Comparison of ENCODE assay signal across 21 cellular contexts in genomic region chr10:63382066-63382465, GRCh38.
DNase-seq lines count a peak whose midpoint lies in the region; ATAC-seq, FAIRE-seq and TF ChIP-seq lines count a peak whose summit lies in the region.
"Had no signal": no experiment of that assay in that cellular context is flagged by ENCODE, and none has a peak within 500 bp of the region (broad histone marks: within the 10 kb centered on the region; RNA-seq: fewer than 3 reads in every experiment).

No MANE protein-coding gene starts in this region.

- DNase-seq in AG10803 (ENCODE audit: low read depth) (peak; percentile 56), K562 (ENCODE audit: extremely low read depth in 1 of 4, low spot score in 3 of 4) (no peak), fibroblast of peridontal ligament (ENCODE audit: extremely low read depth) (peak; percentile 23), SHP77 treated with DMSO at 0.1 percent for 48 hours (lab: John Stamatoyannopoulos, UW) (no peak)
- DNase-seq in effector memory CD4-positive, alpha-beta T cell, result no peak
- DNase-seq: 8988T; Caco-2; CD4-positive, CD25-positive, alpha-beta regulatory T cell; CD8-positive, alpha-beta T cell; DMS153; DND-41; GOT3; HFFc6 had no signal

- in situ Hi-C loops in K562 (cut with MboI), result no loop called here

- intact Hi-C loops in K562 (cut with micrococcal nuclease), result no loop called here

- WGBS in K562 (ENCODE audit: insufficient coverage, low coverage, missing lambda C conversion rate), result 67% methylated on average over 4 of the region's 4 CpGs

- no peak overlapping the region for H3K4me2 ChIP-seq in K562 (ENCODE audit: insufficient read depth, low read length)
- H3K4me2 ChIP-seq: A549, BLaER1 had no signal

- H3K27ac ChIP-seq in K562 (ENCODE audit: extremely low read depth, low read depth, low read length), result no peak overlapping the region
- H3K27ac ChIP-seq in effector memory CD4-positive, alpha-beta T cell (ENCODE audit: insufficient read depth, low read length, poor library complexity, severe bottlenecking), result no peak overlapping the region
- H3K27ac ChIP-seq: A549, BLaER1, C4-2B had no signal

- H3K9me1 ChIP-seq in K562 (ENCODE audit: control insufficient read depth, insufficient read depth, low read length), result no peaks in the 10 kb centered on the region

- peaks cover 0 to 7% of the 10 kb centered on the region in 2 experiments; a peak in 3 of 5 replicates for H3K4me1 ChIP-seq in K562 (replicated peaks in 1 of 2; ENCODE audit: control insufficient read depth in 2 of 2, insufficient read depth in 2 of 2, low read length in 2 of 2)
- no peaks in the 10 kb centered on the region for H3K4me1 ChIP-seq in effector memory CD4-positive, alpha-beta T cell (ENCODE audit: control insufficient read depth, insufficient read depth, low read length, poor library complexity, severe bottlenecking)
- H3K4me1 ChIP-seq: Caco-2 had no signal

- H4K20me1 ChIP-seq in K562 (replicated peaks; ENCODE audit: control insufficient read depth, insufficient read depth, low read length), result no peaks in the 10 kb centered on the region; the same call in 1 of the 2 replicates

- POLR2A ChIA-PET in K562 (lab: Yijun Ruan, JAX), result no interaction called here

- CTCF ChIA-PET in K562 (lab: Yijun Ruan, JAX; ENCODE audit: low intra/inter-chr PET ratio), result no interaction called here

- no peak overlapping the region for H3K9ac ChIP-seq in K562 (ENCODE audit: insufficient read depth in 1 of 2, low read depth in 2 of 2, low read length in 2 of 2)
- H3K9ac ChIP-seq: BLaER1 had no signal

- no peak overlapping the region for H2AFZ ChIP-seq in K562 (ENCODE audit: low read depth, low read length)

- no peaks in the 10 kb centered on the region for H3K9me3 ChIP-seq in K562 (replicated peaks; ENCODE audit: control insufficient read depth, insufficient read depth, low read depth, low read length)
- no peaks in the 10 kb centered on the region for H3K9me3 ChIP-seq in effector memory CD4-positive, alpha-beta T cell (ENCODE audit: control insufficient read depth, low read length)
- H3K9me3 ChIP-seq: A549, Caco-2, HAP-1 had no signal

- ATAC-seq in K562, result peak; percentile 18; the same call in 1 of the 3 replicates
- no peak for ATAC-seq in HG02759 (IDR thresholded peaks at IDR 0.05; ENCODE audit: unreplicated experiment)
- ATAC-seq: A549; CD8-positive, alpha-beta T cell had no signal

- no TSS peak for BruUV-seq in K562 (replicated peaks; lab: Mats Ljungman, UMichigan)

- TF ChIP-seq POLR2A in K562 (conservative IDR thresholded peaks at IDR 0.05), result no peak

- H3K79me2 ChIP-seq in K562 (ENCODE audit: control insufficient read depth, insufficient read depth, low read length), result peaks cover 47% of the 10 kb centered on the region

- FAIRE-seq in K562 (lab: Jason Lieb, UNC), result no peak
- FAIRE-seq: G401.6, GM12892, H54 had no signal

- TF ChIP-seq EP300 in K562 (IDR thresholded peaks at IDR 0.05; ENCODE audit: low read length), result no peak

- H3K4me3 ChIP-seq in AG10803 (ENCODE audit: low read length), result no peak overlapping the region
- no peak overlapping the region for H3K4me3 ChIP-seq in K562
- H3K4me3 ChIP-seq in effector memory CD4-positive, alpha-beta T cell (ENCODE audit: insufficient read depth, low read depth, low read length, poor library complexity, severe bottlenecking), result no peak overlapping the region
- H3K4me3 ChIP-seq: A549, BLaER1, HAP-1 had no signal

- TF ChIP-seq CTCF in AG10803 (conservative IDR thresholded peaks at IDR 0.05; ENCODE audit: low read length) (no peak), K562 (IDR thresholded peaks at IDR 0.05 in 2 of 3, conservative IDR thresholded peaks at IDR 0.05 in 1 of 3; ENCODE audit: insufficient read depth in 2 of 3, low read depth in 1 of 3, low read length in 3 of 3) (no peak)

- H3K36me3 ChIP-seq in K562 (ENCODE audit: control insufficient read depth, insufficient read depth, low read length), result peaks cover 6% of the 10 kb centered on the region; the same call in 2 of the 3 replicates
- H3K36me3 ChIP-seq in effector memory CD4-positive, alpha-beta T cell (ENCODE audit: control insufficient read depth, insufficient read depth, low read length), result no peaks in the 10 kb centered on the region
- H3K36me3 ChIP-seq: HAP-1 had no signal

- H3K27me3 ChIP-seq in K562 (ENCODE audit: control insufficient read depth in 2 of 2, insufficient read depth in 2 of 2, low read length in 2 of 2), result no peaks in the 10 kb centered on the region
- H3K27me3 ChIP-seq in effector memory CD4-positive, alpha-beta T cell (replicated peaks; ENCODE audit: control insufficient read depth, insufficient read depth, low read length, poor library complexity, severe bottlenecking), result no peaks in the 10 kb centered on the region
- H3K27me3 ChIP-seq: BLaER1 had no signal

- TF ChIP-seq RAD21 in K562 (CRISPR knock-in tag; conservative IDR thresholded peaks at IDR 0.05 in 1 of 2, IDR thresholded peaks at IDR 0.05 in 1 of 2), result no peak

TF ChIP-seq in K562, 482 proteins besides CTCF, POLR2A, EP300 and RAD21:
- TF ChIP-seq HSF4 (CRISPR knock-in tag; IDR thresholded peaks at IDR 0.05; ENCODE audit: borderline replicate concordance), result no peak
- TF ChIP-seq CBFA2T3 (IDR thresholded peaks at IDR 0.05), result peak; percentile 26; the same call in 1 of the 2 replicates
- TF ChIP-seq NFIC (IDR thresholded peaks at IDR 0.05), result 0 out of 2 replicates have a peak, but pooled peaks have one; percentile 23
- TF ChIP-seq ZNF76 (CRISPR knock-in tag; IDR thresholded peaks at IDR 0.05; ENCODE audit: borderline replicate concordance), result no peak

Comparison
In these comparisons a context has a peak if more than half of its experiments do, and no peak if none do; other contexts are left out.
1. DNase-seq: peak in AG10803 (single experiment) and fibroblast of peridontal ligament (single experiment); none in K562 (0 of 4), SHP77 treated with DMSO at 0.1 percent for 48 hours (single experiment) and effector memory CD4-positive, alpha-beta T cell (0 of 3).